ENCODE assay signal across 9 cellular contexts in genomic region chr2:165055081-165055879, GRCh38.
DNase-seq lines count a peak whose midpoint lies in the region; ATAC-seq lines count a peak whose summit lies in the region.
"Had no signal": no experiment of that assay in that cellular context is flagged by ENCODE, and none has a peak within 500 bp of the region (broad histone marks: within the 10 kb centered on the region; RNA-seq: fewer than 3 reads in every experiment).

No MANE protein-coding gene starts in this region.

- intact Hi-C loops in activated T-helper 2 cell treated with anti-CD3 and anti-CD28 coated beads, Interferon-gamma antibody, Interleukin-2, Interleukin-4, amounts not matched to agents 10 μg/mL and 5 μg/mL and 100 μg/mL, durations not matched to agents 14 hours and 24 hours and 36 hours (cut with micrococcal nuclease) = loop anchor here (10.0 kb wide), 1 partner anchor 140 kb away; no protein-coding TSS in a partner anchor

- no peak for ATAC-seq in GM18861 (IDR thresholded peaks at IDR 0.05; ENCODE audit: unreplicated experiment)
- ATAC-seq in HG03095 (IDR thresholded peaks at IDR 0.05; ENCODE audit: unreplicated experiment) = no peak
- ATAC-seq in HG03521 (IDR thresholded peaks at IDR 0.05; ENCODE audit: unreplicated experiment) = no peak

- H3K27ac Mint-ChIP-seq in activated T-helper 2 cell treated with anti-CD3 and anti-CD28 coated beads, Interferon-gamma antibody, Interleukin-2, Interleukin-4, amounts not matched to agents 10 μg/mL and 5 μg/mL and 100 μg/mL, durations not matched to agents 14 hours and 24 hours and 36 hours = no peak overlapping the region

- no peaks in the 10 kb centered on the region for H3K36me3 Mint-ChIP-seq in activated T-helper 2 cell treated with anti-CD3 and anti-CD28 coated beads, Interferon-gamma antibody, Interleukin-2, Interleukin-4, amounts not matched to agents 10 μg/mL and 5 μg/mL and 100 μg/mL, durations not matched to agents 14 hours and 24 hours and 36 hours (ENCODE audit: low read depth)

- DNase-seq in Ammon's horn (ENCODE audit: low spot score) (peak; percentile 67), M059J (ENCODE audit: low read depth) (peak; percentile 74), kidney glomerular epithelial cell (lab: John Stamatoyannopoulos, UW) (peak; percentile 2), NCI-H2029 (lab: John Stamatoyannopoulos, UW) (no peak)
- DNase-seq in activated T-helper 2 cell treated with anti-CD3 and anti-CD28 coated beads, Interferon-gamma antibody, Interleukin-2, Interleukin-4, amounts not matched to agents 10 μg/mL and 5 μg/mL and 100 μg/mL, durations not matched to agents 14 hours and 24 hours and 36 hours (ENCODE audit: low spot score) = peak; percentile 14
- DNase-seq: mammary epithelial cell had no signal

- H3K27me3 Mint-ChIP-seq in activated T-helper 2 cell treated with anti-CD3 and anti-CD28 coated beads, Interferon-gamma antibody, Interleukin-2, Interleukin-4, amounts not matched to agents 10 μg/mL and 5 μg/mL and 100 μg/mL, durations not matched to agents 14 hours and 24 hours and 36 hours (ENCODE audit: low read depth) = peaks cover 20% of the 10 kb centered on the region

- peaks cover 18% of the 10 kb centered on the region for H3K4me1 Mint-ChIP-seq in activated T-helper 2 cell treated with anti-CD3 and anti-CD28 coated beads, Interferon-gamma antibody, Interleukin-2, Interleukin-4, amounts not matched to agents 10 μg/mL and 5 μg/mL and 100 μg/mL, durations not matched to agents 14 hours and 24 hours and 36 hours (ENCODE audit: low read depth)

- no peaks in the 10 kb centered on the region for H3K9me3 Mint-ChIP-seq in activated T-helper 2 cell treated with anti-CD3 and anti-CD28 coated beads, Interferon-gamma antibody, Interleukin-2, Interleukin-4, amounts not matched to agents 10 μg/mL and 5 μg/mL and 100 μg/mL, durations not matched to agents 14 hours and 24 hours and 36 hours

- no peak overlapping the region for H3K4me3 Mint-ChIP-seq in activated T-helper 2 cell treated with anti-CD3 and anti-CD28 coated beads, Interferon-gamma antibody, Interleukin-2, Interleukin-4, amounts not matched to agents 10 μg/mL and 5 μg/mL and 100 μg/mL, durations not matched to agents 14 hours and 24 hours and 36 hours (ENCODE audit: low read depth)
